In the genomic region with DNA sequence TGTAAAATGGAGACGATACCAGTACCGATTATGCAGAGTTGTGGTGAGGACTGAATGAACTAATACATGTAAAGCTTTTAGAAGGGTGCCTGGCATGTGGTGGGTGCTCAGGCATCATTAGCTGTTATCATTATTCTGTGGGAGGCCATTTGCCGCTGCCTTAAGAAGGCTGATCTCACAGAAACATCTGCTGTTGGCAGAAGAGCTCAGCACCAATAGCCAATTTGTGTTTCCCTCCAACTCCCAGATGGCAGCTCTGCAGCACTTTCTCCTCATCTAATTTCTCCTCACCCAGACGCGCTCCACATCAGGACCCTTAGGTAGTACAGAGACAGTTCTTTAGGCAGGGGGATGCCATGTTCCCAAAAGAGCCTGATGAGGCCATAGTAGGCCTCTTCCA, we compare ENCODE assay signal across 16 cellular contexts. TPM values are rescaled to one million over a fixed set of nuclear protein-coding genes. Genes with fewer than 3 reads are reported as not detected.
DNase-seq lines count a peak whose midpoint lies in the region; ATAC-seq and TF ChIP-seq lines count a peak whose summit lies in the region.
"Had no signal": no experiment of that assay in that cellular context is flagged by ENCODE, and none has a peak within 500 bp of the region (broad histone marks: within the 10 kb centered on the region; RNA-seq: fewer than 3 reads in every experiment).

No MANE protein-coding gene starts in this region.

- no peak for TF ChIP-seq CTCF in HL-60 (IDR thresholded peaks at IDR 0.05; ENCODE audit: insufficient read depth, low read length)
- TF ChIP-seq CTCF in VCaP (conservative IDR thresholded peaks at IDR 0.05) = no peak

- H3K18ac ChIP-seq in trophoblast cell (ENCODE audit: low read length) = no peak overlapping the region

- H4K12ac ChIP-seq in trophoblast cell (ENCODE audit: low read depth, low read length) = no peak overlapping the region

- H3K79me1 ChIP-seq in trophoblast cell (ENCODE audit: low read length) = peaks cover 2% of the 10 kb centered on the region

- no peak overlapping the region for H2BK5ac ChIP-seq in trophoblast cell (ENCODE audit: low read depth, low read length, poor library complexity)

- H4K91ac ChIP-seq in trophoblast cell (ENCODE audit: low read depth, low read length) = no peak overlapping the region

- no peak for ATAC-seq in right cardiac atrium
- ATAC-seq: activated T-cell treated with anti-CD3 and anti-CD28 coated beads, Interleukin-2, amount 50 U/mL, for 4 hours; stimulated activated memory B cell treated with anti-CD40 and anti-IgM and Interleukin-4, amounts not matched to agents 10 μg/mL and 1 μg/mL and 100 μg/mL, for 72 hours had no signal

- H3K9me3 ChIP-seq in right cardiac atrium (ENCODE audit: control insufficient read depth, low read length) (no peaks in the 10 kb centered on the region), stomach smooth muscle (ENCODE audit: control insufficient read depth in 2 of 2, low read length in 2 of 2) (no peaks in the 10 kb centered on the region), trophoblast cell (ENCODE audit: insufficient read depth, low read depth, low read length) (peaks cover 2% of the 10 kb centered on the region)
- H3K9me3 ChIP-seq: BE2C had no signal

- H3K4ac ChIP-seq in trophoblast cell (ENCODE audit: low read depth, low read length) = no peak overlapping the region

- no peak overlapping the region for H2BK120ac ChIP-seq in trophoblast cell (ENCODE audit: insufficient read depth, low read length, poor library complexity)

- no peak overlapping the region for H3K23ac ChIP-seq in trophoblast cell (ENCODE audit: low read length)

- H3K27me3 ChIP-seq in HL-60 (ENCODE audit: insufficient read depth, poor library complexity, severe bottlenecking) (no peaks in the 10 kb centered on the region), right cardiac atrium (ENCODE audit: control insufficient read depth, insufficient read depth) (no peaks in the 10 kb centered on the region), stomach smooth muscle (ENCODE audit: control insufficient read depth in 1 of 2, insufficient read depth in 2 of 2, low read length in 2 of 2) (no peaks in the 10 kb centered on the region), trophoblast cell (ENCODE audit: insufficient read depth, low read length) (no peaks in the 10 kb centered on the region)

- no peaks in the 10 kb centered on the region for H3K79me2 ChIP-seq in trophoblast cell (ENCODE audit: control insufficient read depth, insufficient read depth, low read length, poor library complexity)

- intact Hi-C loops in right cardiac atrium (cut with DNase I) = no loop called here

- H3K36me3 ChIP-seq in stomach smooth muscle (ENCODE audit: control insufficient read depth in 2 of 2, insufficient read depth in 2 of 2, low read length in 2 of 2) (no peaks in the 10 kb centered on the region), trophoblast cell (ENCODE audit: control insufficient read depth in 1 of 2, insufficient read depth in 2 of 2, low read length in 2 of 2) (no peaks in the 10 kb centered on the region)
- H3K36me3 ChIP-seq: BE2C had no signal

- H3K4me1 ChIP-seq in right cardiac atrium (ENCODE audit: control insufficient read depth, insufficient read depth, low read length) = peaks cover 13% of the 10 kb centered on the region
- peaks cover 17% of the 10 kb centered on the region for H3K4me1 ChIP-seq in stomach smooth muscle (ENCODE audit: control insufficient read depth, insufficient read depth, low read length)
- H3K4me1 ChIP-seq in trophoblast cell (ENCODE audit: control insufficient read depth in 1 of 2, insufficient read depth in 2 of 2, low read length in 2 of 2) = peaks cover 14 to 15% of the 10 kb centered on the region in 2 experiments
- H3K4me1 ChIP-seq: BE2C had no signal

- 67% methylated on average over 5 of the region's 5 CpGs for WGBS in right cardiac atrium
- no CpG with 5 or more reads among the region's 5 CpGs for WGBS in trophoblast cell (ENCODE audit: extremely low coverage, insufficient coverage, insufficient read length)

- no peak overlapping the region for H2BK12ac ChIP-seq in trophoblast cell (ENCODE audit: low read length)

- H3K4me3 ChIP-seq in HL-60 (replicated peaks; ENCODE audit: insufficient read depth, low read length) (no peak overlapping the region), right cardiac atrium (ENCODE audit: low read length) (no peak overlapping the region), stomach smooth muscle (ENCODE audit: low read length in 2 of 2) (peak overlapping the region in 1 of 2 donors; percentile 15), trophoblast cell (ENCODE audit: low read depth, low read length) (no peak overlapping the region)

- no peak overlapping the region for H2AFZ ChIP-seq in trophoblast cell (ENCODE audit: insufficient read depth, low read length, poor library complexity)

- H4K8ac ChIP-seq in trophoblast cell (ENCODE audit: low read depth, low read length) = no peak overlapping the region

- peak overlapping the region; percentile 58 for H3K27ac ChIP-seq in HL-60 (replicated peaks)
- H3K27ac ChIP-seq in VCaP = peak overlapping the region; percentile 29; the same call in 1 of the 2 replicates
- peak overlapping the region; percentile 40 for H3K27ac ChIP-seq in right cardiac atrium (ENCODE audit: low read length)
- peak overlapping the region; percentile 58 for H3K27ac ChIP-seq in stomach smooth muscle (ENCODE audit: low read length)
- H3K27ac ChIP-seq in trophoblast cell (ENCODE audit: low read depth, low read length) = no peak overlapping the region

- H2AK5ac ChIP-seq in trophoblast cell (ENCODE audit: low read length) = no peak overlapping the region

- DNase-seq in HL-60 (ENCODE audit: low read depth in 1 of 2, low spot score in 1 of 2) (no peak), right cardiac atrium (no peak), trophoblast cell (no peak), NCI-H748 (lab: John Stamatoyannopoulos, UW; ENCODE audit: unreplicated experiment) (no peak), SIG-M5 (lab: John Stamatoyannopoulos, UW) (no peak)
- DNase-seq: activated CD4-positive, alpha-beta T cell treated with anti-CD3 and anti-CD28 coated beads, Interleukin-2, amount 50 U/mL, for 4 hours; activated naive CD8-positive, alpha-beta T cell treated with anti-CD3 and anti-CD28 coated beads for 36 hours; activated T-cell treated with anti-CD3 and anti-CD28 coated beads, Interleukin-2, amount 50 U/mL, for 4 hours; BE2C; cerebellar nuclear complex; foreskin melanocyte; NCI-H1092; NCI-H2227 treated with DMSO at 0.1 percent for 48 hours had no signal

- H3K9ac ChIP-seq in stomach smooth muscle (ENCODE audit: low read length in 2 of 2) (no peak overlapping the region), trophoblast cell (ENCODE audit: low read length) (no peak overlapping the region)

- H3K14ac ChIP-seq in trophoblast cell (ENCODE audit: low read length) = no peak overlapping the region

- H3K4me2 ChIP-seq in trophoblast cell (ENCODE audit: low read length) = no peak overlapping the region

RNA-seq across cellular contexts. Expression of a gene that starts 15.8 kb away (rescaled TPM):
- total RNA-seq in right cardiac atrium = 100 to 1,000 TPM in 1 of 4 donors, 10 to 100 TPM in 3; 43.7 to 142 (median 53.4) TPM
- polyA plus RNA-seq in right cardiac atrium = 10.1 TPM
- 2.0 and 2.1 TPM in 2 replicates for polyA plus RNA-seq in trophoblast cell (2013)
